Comparison of ENCODE assay signal across 8 cellular contexts in the genomic region with DNA sequence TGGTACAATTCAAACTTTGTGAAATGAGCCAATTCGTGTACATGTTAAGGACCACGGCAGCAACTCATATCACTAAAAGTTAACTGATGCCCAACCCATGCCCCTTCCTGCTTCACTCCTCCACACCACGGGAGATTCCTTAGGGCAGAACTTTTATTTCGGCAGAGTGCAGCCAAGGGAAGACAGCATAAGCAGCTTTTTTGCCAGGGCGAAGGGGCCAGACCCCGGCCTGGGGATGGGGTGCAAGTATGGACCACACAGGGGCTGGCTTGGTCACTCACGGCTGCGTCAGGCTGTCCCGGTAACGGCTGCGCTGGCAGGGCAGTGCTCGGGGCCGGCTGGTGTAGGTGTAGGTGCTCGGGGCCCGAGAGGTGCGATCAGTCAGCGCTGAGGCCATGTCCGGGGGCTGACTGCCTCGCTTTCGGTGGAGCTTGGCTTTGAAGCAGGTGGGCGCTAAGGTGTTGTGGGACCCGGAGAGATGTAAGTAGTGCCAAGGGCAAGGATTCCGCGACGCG.
A peak's percentile ranks its signal among the peaks of the same experiment; 100 is the strongest.
DNase-seq lines count a peak whose midpoint lies in the region; ATAC-seq and TF ChIP-seq lines count a peak whose summit lies in the region.

No MANE protein-coding gene starts in this region.

- TF ChIP-seq CTCF in epithelial cell of esophagus (IDR thresholded peaks at IDR 0.05; ENCODE audit: insufficient read depth, low read depth, low read length, missing control alignments) (no peak), nephron progenitor cell (IDR thresholded peaks at IDR 0.05) (no peak)

- peaks cover 37% of the 10 kb centered on the region for H3K36me3 Mint-ChIP-seq in nephron progenitor cell (ENCODE audit: low read depth)

- peaks cover 33% of the 10 kb centered on the region for H3K4me1 Mint-ChIP-seq in nephron progenitor cell

- H3K4me3 Mint-ChIP-seq in nephron progenitor cell: peak overlapping the region; percentile 95

- H3K27me3 Mint-ChIP-seq in nephron progenitor cell (ENCODE audit: low read depth, poor library complexity): peaks cover 7% of the 10 kb centered on the region

- peak overlapping the region; percentile 87 for H3K4me3 ChIP-seq in epithelial cell of esophagus (ENCODE audit: low read length)

- H3K9me3 Mint-ChIP-seq in nephron progenitor cell: peaks cover 22% of the 10 kb centered on the region

- H3K27ac Mint-ChIP-seq in nephron progenitor cell: peak overlapping the region; percentile 97

- ATAC-seq in HG02840 (IDR thresholded peaks at IDR 0.05; ENCODE audit: low FRiP score, unreplicated experiment) (peak; percentile 19), GM19467 (IDR thresholded peaks at IDR 0.05; ENCODE audit: unreplicated experiment) (no peak)

- DNase-seq in SHP77 treated with DMSO at 0.1 percent for 48 hours (lab: John Stamatoyannopoulos, UW) (peak; percentile 8), SHP77 (lab: John Stamatoyannopoulos, UW) (no peak), RKO (ENCODE audit: low spot score) (peak; percentile 34), epithelial cell of esophagus (ENCODE audit: low read depth) (no peak), nephron progenitor cell (no peak), NOMO-1 treated with DMSO at 0.1 percent for 48 hours (lab: John Stamatoyannopoulos, UW; ENCODE audit: unreplicated experiment) (no peak)

Comparison
In these comparisons a context has a peak if more than half of its experiments do, and no peak if none do; other contexts are left out.
1. DNase-seq: peak in SHP77 treated with DMSO at 0.1 percent for 48 hours (single experiment) and RKO (single experiment); none in SHP77 (0 of 2), epithelial cell of esophagus (single experiment), nephron progenitor cell (single experiment) and NOMO-1 treated with DMSO at 0.1 percent for 48 hours (single experiment).